ENCODE assay signal across 15 cellular contexts in genomic region chr20:36549942-36550796, GRCh38. TPM values are rescaled to one million over a fixed set of nuclear protein-coding genes. Genes with fewer than 3 reads are reported as not detected.
DNase-seq lines count a peak whose midpoint lies in the region; ATAC-seq and TF ChIP-seq lines count a peak whose summit lies in the region.
"Had no signal": no experiment of that assay in that cellular context is flagged by ENCODE, and none has a peak within 500 bp of the region (broad histone marks: within the 10 kb centered on the region; RNA-seq: fewer than 3 reads in every experiment).

No MANE protein-coding gene starts in this region.

- peaks cover 17% of the 10 kb centered on the region for H3K4me1 ChIP-seq in BLaER1
- H3K4me1 ChIP-seq in adipocyte (ENCODE audit: control insufficient read depth, insufficient read depth, low read length) = peaks cover 9% of the 10 kb centered on the region
- H3K4me1 ChIP-seq in rectal smooth muscle tissue (ENCODE audit: control insufficient read depth, insufficient read depth, low read length) = peaks cover 13% of the 10 kb centered on the region
- no peaks in the 10 kb centered on the region for H3K4me1 ChIP-seq in BE2C

- DNase-seq in adipocyte (ENCODE audit: low read depth) (no peak), left ventricle myocardium superior (peak; percentile 51), BE2C (no peak)
- no peak for DNase-seq in stimulated activated CD4-positive, alpha-beta T cell treated with anti-CD3 and anti-CD28 coated beads, Interleukin-2, amount 100 ng/mL, for 24 hours
- DNase-seq in activated CD8-positive, alpha-beta memory T cell treated with anti-CD3 and anti-CD28 coated beads for 24 hours = no peak
- DNase-seq: activated CD4-positive, alpha-beta T cell treated with anti-CD3 and anti-CD28 coated beads for 36 hours; activated T-cell treated with anti-CD3 and anti-CD28 coated beads, Interleukin-2, amount 50 U/mL, for 24 hours; amniotic stem cell; naive thymus-derived CD8-positive, alpha-beta T cell; NCI-H1105 treated with DMSO at 0.1 percent for 48 hours; NCI-H510A treated with DMSO at 0.1 percent for 48 hours; T-helper 17 cell had no signal

- intact Hi-C loops in left ventricle myocardium superior (cut with micrococcal nuclease) = no loop called here

- ATAC-seq in left ventricle myocardium superior = peak; percentile 52
- no peak for ATAC-seq in GM21515 (IDR thresholded peaks at IDR 0.05; ENCODE audit: unreplicated experiment)
- ATAC-seq: activated CD4-positive, alpha-beta T cell treated with anti-CD3 and anti-CD28 coated beads for 36 hours; naive thymus-derived CD8-positive, alpha-beta T cell; T-helper 17 cell had no signal

- no peaks in the 10 kb centered on the region for H4K20me1 ChIP-seq in BLaER1

- H3K27me3 ChIP-seq in BLaER1 (no peaks in the 10 kb centered on the region), adipocyte (replicated peaks; ENCODE audit: control insufficient read depth, insufficient read depth, low read length) (no peaks in the 10 kb centered on the region), rectal smooth muscle tissue (ENCODE audit: control insufficient read depth, insufficient read depth, low read length) (no peaks in the 10 kb centered on the region), BE2C (no peaks in the 10 kb centered on the region)

- H3K9ac ChIP-seq in BLaER1 (no peak overlapping the region), adipocyte (ENCODE audit: low read length) (peak overlapping the region; percentile 53), rectal smooth muscle tissue (ENCODE audit: low read length) (no peak overlapping the region)

- H3K4me3 ChIP-seq in BLaER1 = no peak overlapping the region
- no peak overlapping the region for H3K4me3 ChIP-seq in adipocyte (ENCODE audit: low read length)
- no peak overlapping the region for H3K4me3 ChIP-seq in rectal smooth muscle tissue (ENCODE audit: low read length)
- no peak overlapping the region for H3K4me3 ChIP-seq in BE2C (ENCODE audit: low read depth, low read length)

- TF ChIP-seq CTCF in BE2C (IDR thresholded peaks at IDR 0.05; ENCODE audit: low read depth, low read length) = no peak

- H3K9me3 ChIP-seq in BLaER1 (no peaks in the 10 kb centered on the region), adipocyte (ENCODE audit: control insufficient read depth, low read length) (no peaks in the 10 kb centered on the region), BE2C (no peaks in the 10 kb centered on the region)

- 0 out of 2 replicates have a peak overlapping the region, but pooled peaks have one; percentile 6 for H3K27ac ChIP-seq in BLaER1
- peak overlapping the region; percentile 66 for H3K27ac ChIP-seq in rectal smooth muscle tissue (ENCODE audit: low read depth, low read length)

- H3K36me3 ChIP-seq in BLaER1 (no peaks in the 10 kb centered on the region), adipocyte (ENCODE audit: control insufficient read depth, insufficient read depth, low read length, severe bottlenecking) (peaks cover 39% of the 10 kb centered on the region), rectal smooth muscle tissue (ENCODE audit: control insufficient read depth, insufficient read depth, low read length) (peaks cover 14% of the 10 kb centered on the region), BE2C (no peaks in the 10 kb centered on the region)

- no peak overlapping the region for H3K4me2 ChIP-seq in BLaER1

RNA-seq across cellular contexts. Expression of gene MYL9, which starts 8.8 kb away (rescaled TPM):
- total RNA-seq in left ventricle myocardium superior = 1,967 TPM
- not detected for polyA plus RNA-seq in BE2C (2012; ENCODE audit: insufficient read depth, insufficient read length, low read depth)
- total RNA-seq: naive thymus-derived CD8-positive, alpha-beta T cell had no signal

RNA-seq across cellular contexts. Expression of gene TGIF2, which starts 23.2 kb away (rescaled TPM):
- 7.6 TPM for total RNA-seq in left ventricle myocardium superior
- polyA plus RNA-seq in BE2C (2012; ENCODE audit: insufficient read depth, insufficient read length, low read depth) = 6.2 TPM

RNA-seq across cellular contexts. Expression of gene RAB5IF, which starts 55.4 kb away (rescaled TPM):
- 53.4 TPM for total RNA-seq in left ventricle myocardium superior
- polyA plus RNA-seq in BE2C (2012; ENCODE audit: insufficient read depth, insufficient read length, low read depth) = 259 TPM
